1 cellular context compared by ENCODE assay signal in the genomic region with DNA sequence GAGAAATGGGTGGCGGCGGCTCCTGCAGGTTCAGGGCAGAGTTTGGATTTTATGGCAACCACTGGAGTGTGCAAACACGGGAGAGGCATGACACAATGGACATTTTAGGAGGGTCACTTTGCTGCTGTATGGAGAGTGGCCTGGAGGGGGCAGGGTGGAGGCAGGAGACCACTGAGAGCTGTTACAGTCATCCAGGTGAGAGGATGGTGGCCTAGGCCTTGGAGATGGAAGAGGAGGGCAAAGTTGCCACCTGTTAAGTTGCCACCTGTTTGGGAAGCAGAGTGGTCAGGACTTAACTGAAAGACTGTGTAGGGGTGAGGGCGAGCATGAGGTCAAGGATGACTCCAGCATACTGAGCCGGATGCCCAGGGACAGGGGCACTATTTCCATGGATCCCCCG.
TF ChIP-seq lines count a peak whose summit lies in the region.

No MANE protein-coding gene starts in this region.

TF ChIP-seq in H1, 55 proteins besides CTCF, POLR2A, EP300 and RAD21:
- TF ChIP-seq CREB1 (IDR thresholded peaks at IDR 0.05), result 0 out of 2 replicates have a peak, but pooled peaks have one; percentile 41
- no peak for TF ChIP-seq SP4 (IDR thresholded peaks at IDR 0.05; ENCODE audit: low read length)
- peak; percentile 35; the same call in 1 of the 2 replicates for TF ChIP-seq YY1 (IDR thresholded peaks at IDR 0.05; ENCODE audit: low read depth, low read length)
